ENCODE assay signal across 1 cellular context in genomic region chr2:101006065-101006715, GRCh38.
TF ChIP-seq lines count a peak whose summit lies in the region.

No MANE protein-coding gene starts in this region.

TF ChIP-seq in GM23338, 12 proteins besides CTCF, POLR2A, EP300 and RAD21 (continued from another document):
- TF ChIP-seq POLR2AphosphoS5 (IDR thresholded peaks at IDR 0.05; ENCODE audit: low read depth) (no peak), JUNB (IDR thresholded peaks at IDR 0.05; ENCODE audit: unreplicated experiment) (no peak), NANOG (IDR thresholded peaks at IDR 0.05; ENCODE audit: borderline replicate concordance) (no peak), EZH2phosphoT487 (IDR thresholded peaks at IDR 0.05; ENCODE audit: unreplicated experiment) (no peak)
- TF ChIP-seq, protein P1, sequence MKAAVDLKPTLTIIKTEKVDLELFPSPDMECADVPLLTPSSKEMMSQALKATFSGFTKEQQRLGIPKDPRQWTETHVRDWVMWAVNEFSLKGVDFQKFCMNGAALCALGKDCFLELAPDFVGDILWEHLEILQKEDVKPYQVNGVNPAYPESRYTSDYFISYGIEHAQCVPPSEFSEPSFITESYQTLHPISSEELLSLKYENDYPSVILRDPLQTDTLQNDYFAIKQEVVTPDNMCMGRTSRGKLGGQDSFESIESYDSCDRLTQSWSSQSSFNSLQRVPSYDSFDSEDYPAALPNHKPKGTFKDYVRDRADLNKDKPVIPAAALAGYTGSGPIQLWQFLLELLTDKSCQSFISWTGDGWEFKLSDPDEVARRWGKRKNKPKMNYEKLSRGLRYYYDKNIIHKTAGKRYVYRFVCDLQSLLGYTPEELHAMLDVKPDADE (IDR thresholded peaks at IDR 0.05), result no peak
